ENCODE assay signal across 2 cellular contexts in genomic region chr13:114211446-114211845, GRCh38.
TF ChIP-seq lines count a peak whose summit lies in the region.

No MANE protein-coding gene starts in this region.

TF ChIP-seq in Ishikawa, 13 proteins besides CTCF, POLR2A, EP300 and RAD21 (continued from another document):
- TF ChIP-seq REST (IDR thresholded peaks at IDR 0.05; ENCODE audit: low read depth) = no peak

TF ChIP-seq in WTC11, 78 proteins besides CTCF, POLR2A, EP300 and RAD21 (continued from another document):
- TF ChIP-seq IRF1 (CRISPR knock-in tag; IDR thresholded peaks at IDR 0.05) = no peak
- no peak for TF ChIP-seq ATF1 (CRISPR knock-in tag; IDR thresholded peaks at IDR 0.05)
- TF ChIP-seq HMGXB4 (CRISPR knock-in tag; IDR thresholded peaks at IDR 0.05) = no peak
- TF ChIP-seq PRDM15 (CRISPR knock-in tag; IDR thresholded peaks at IDR 0.05) = no peak
- no peak for TF ChIP-seq MYBL2 (CRISPR knock-in tag; IDR thresholded peaks at IDR 0.05)
- TF ChIP-seq E2F4 (CRISPR knock-in tag; IDR thresholded peaks at IDR 0.05; ENCODE audit: borderline replicate concordance, low read depth) = no peak
- no peak for TF ChIP-seq PRRX2 (CRISPR knock-in tag; IDR thresholded peaks at IDR 0.05)
- no peak for TF ChIP-seq NR1H2 (CRISPR knock-in tag; IDR thresholded peaks at IDR 0.05)
- TF ChIP-seq CBFB (CRISPR knock-in tag; IDR thresholded peaks at IDR 0.05; ENCODE audit: low read depth) = no peak
- TF ChIP-seq STAT6 (CRISPR knock-in tag; conservative IDR thresholded peaks at IDR 0.05; ENCODE audit: low read depth) = no peak
- TF ChIP-seq FOXP1 (CRISPR knock-in tag; IDR thresholded peaks at IDR 0.05; ENCODE audit: borderline replicate concordance) = no peak
- no peak for TF ChIP-seq ETV6 (CRISPR knock-in tag; IDR thresholded peaks at IDR 0.05)
- no peak for TF ChIP-seq OVOL2 (CRISPR knock-in tag; IDR thresholded peaks at IDR 0.05; ENCODE audit: borderline replicate concordance)
TF ChIP-seq in WTC11: peak in this region for 0.
